ENCODE assay signal across 7 cellular contexts in the genomic region with DNA sequence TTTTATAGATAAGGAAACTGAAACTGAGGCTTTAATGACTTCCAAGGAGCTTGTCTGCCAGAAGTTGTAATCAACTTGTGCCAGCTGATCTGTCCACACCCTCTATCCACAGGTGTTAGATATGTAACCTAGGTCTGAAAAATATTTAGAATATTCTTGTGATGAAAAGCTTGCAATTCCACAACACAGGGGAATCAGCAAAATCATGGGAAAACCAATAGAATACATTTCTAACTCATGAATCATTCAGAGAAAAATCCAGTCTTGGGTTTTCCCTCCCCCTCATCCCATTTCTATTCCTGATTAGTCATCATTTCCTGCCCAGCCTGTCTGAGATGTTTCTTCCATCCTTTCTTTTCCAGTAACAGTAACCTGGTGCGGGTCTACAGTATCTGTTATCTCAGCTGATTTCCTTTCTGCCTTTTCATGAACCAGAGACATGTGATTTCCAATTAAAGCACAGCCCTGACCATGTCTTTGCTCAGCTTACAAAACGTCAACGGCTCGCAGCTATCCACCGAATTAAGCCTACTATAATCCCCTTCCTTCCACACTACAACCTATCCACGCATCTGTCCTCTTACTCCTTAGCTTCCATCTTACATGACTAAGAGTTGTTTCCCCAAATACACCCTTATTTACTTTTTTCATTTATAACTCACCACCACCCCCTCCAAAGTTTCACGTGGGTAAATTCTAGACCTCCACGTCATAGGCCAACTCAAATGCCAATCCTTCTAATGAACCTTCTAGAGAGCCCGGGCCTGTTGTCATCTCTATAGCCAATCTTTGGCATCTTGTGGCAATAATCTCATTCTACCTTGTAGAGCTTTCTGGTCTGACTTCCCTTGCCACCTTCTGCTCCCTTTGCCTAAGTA. TPM values are rescaled to one million over a fixed set of nuclear protein-coding genes. Genes with fewer than 3 reads are reported as not detected.
A peak's percentile ranks its signal among the peaks of the same experiment; 100 is the strongest.
DNase-seq lines count a peak whose midpoint lies in the region; TF ChIP-seq lines count a peak whose summit lies in the region.

No MANE protein-coding gene starts in this region.

- peaks cover 38% of the 10 kb centered on the region for H3K4me1 Mint-ChIP-seq in neural progenitor cell

- no peak for TF ChIP-seq CTCF in GM20000 (IDR thresholded peaks at IDR 0.05; ENCODE audit: extremely low read depth, missing control alignments)
- TF ChIP-seq CTCF in fibroblast of pulmonary artery (IDR thresholded peaks at IDR 0.05; ENCODE audit: low read length, missing control alignments): no peak
- no peak for TF ChIP-seq CTCF in neural progenitor cell (IDR thresholded peaks at IDR 0.05)

- peak overlapping the region; percentile 97 for H3K27ac ChIP-seq in HUES64 (ENCODE audit: low read depth, low read length)
- no peak overlapping the region for H3K27ac ChIP-seq in neural progenitor cell

- H3K4me3 Mint-ChIP-seq in neural progenitor cell: peak overlapping the region; percentile 92

- peak overlapping the region; percentile 81 for H3K4me2 ChIP-seq in neural progenitor cell

- H3K79me2 ChIP-seq in neural progenitor cell (ENCODE audit: low read depth): peaks cover 37% of the 10 kb centered on the region

- H3F3A ChIP-seq in neural progenitor cell (ENCODE audit: low read depth): peaks cover 26% of the 10 kb centered on the region

- no peaks in the 10 kb centered on the region for H3K9me3 ChIP-seq in HUES64 (ENCODE audit: insufficient read depth, low read depth, low read length)
- H3K9me3 ChIP-seq in neural progenitor cell (ENCODE audit: low read depth): no peaks in the 10 kb centered on the region

- H3K27me3 ChIP-seq in HUES64 (ENCODE audit: insufficient read depth, low read length) (no peaks in the 10 kb centered on the region), neural progenitor cell (peaks cover 4% of the 10 kb centered on the region)

- H2AFZ ChIP-seq in neural progenitor cell (replicated peaks): peak overlapping the region; percentile 92

- H3K27ac Mint-ChIP-seq in neural progenitor cell: peak overlapping the region; percentile 99

- H3K4me3 ChIP-seq in HUES64 (ENCODE audit: low read length): peak overlapping the region; percentile 99
- peak overlapping the region; percentile 91 for H3K4me3 ChIP-seq in fibroblast of pulmonary artery (replicated peaks; ENCODE audit: low read depth, low read length)
- H3K4me3 ChIP-seq in neural progenitor cell: peak overlapping the region; percentile 87

- peaks cover 2% of the 10 kb centered on the region for H3K36me3 Mint-ChIP-seq in neural progenitor cell

- H3K4me1 ChIP-seq in HUES64 (ENCODE audit: insufficient read depth, low read length) (peaks cover 38% of the 10 kb centered on the region), neural progenitor cell (peaks cover 13% of the 10 kb centered on the region)

- H4K20me1 ChIP-seq in neural progenitor cell (ENCODE audit: low read depth): peaks cover 21% of the 10 kb centered on the region

- H3K9me3 Mint-ChIP-seq in neural progenitor cell: no peaks in the 10 kb centered on the region

- H3K27me3 Mint-ChIP-seq in neural progenitor cell (ENCODE audit: insufficient read depth, low read depth): peaks cover 3% of the 10 kb centered on the region

- H3K36me3 ChIP-seq in HUES64 (ENCODE audit: insufficient read depth, low read length) (no peaks in the 10 kb centered on the region), neural progenitor cell (no peaks in the 10 kb centered on the region)

- peak; percentile 95 for DNase-seq in EL
- DNase-seq in GM20000 (ENCODE audit: low spot score): peak; percentile 43
- DNase-seq in activated CD4-positive, alpha-beta T cell treated with anti-CD3 and anti-CD28 coated beads, Interleukin-2, amount 50 U/mL, for 4 hours: peak; percentile 9 to 20
- peak; percentile 97 for DNase-seq in fibroblast of pulmonary artery (ENCODE audit: low read depth)
- no peak for DNase-seq in neural progenitor cell (ENCODE audit: low spot score)
- DNase-seq in ureter (ENCODE audit: low spot score): no peak

- WGBS in HUES64: 28% methylated on average over 9 of the region's 9 CpGs

- H3K9ac ChIP-seq in HUES64 (ENCODE audit: low read depth, low read length) (peak overlapping the region; percentile 97), neural progenitor cell (no peak overlapping the region)

RNA-seq across cellular contexts. Expression of gene NOCT, which starts 1.0 kb away (rescaled TPM):
- polyA plus RNA-seq in HUES64 (2013, experiment 1 of 2): 19.9 TPM
- polyA plus RNA-seq in HUES64 (2013, experiment 2 of 2): 18.6 TPM
- total RNA-seq in neural progenitor cell (ENCODE audit: low replicate concordance): 5.7 and 9.9 TPM in 2 replicates
- 4.8 TPM for total RNA-seq in ureter

Comparison
In these comparisons a context has a peak if more than half of its experiments do, and no peak if none do; other contexts are left out.
1. DNase-seq: peak in EL (single experiment), GM20000 (single experiment), activated CD4-positive, alpha-beta T cell treated with anti-CD3 and anti-CD28 coated beads, Interleukin-2, amount 50 U/mL, for 4 hours (2 of 2) and fibroblast of pulmonary artery (single experiment); none in neural progenitor cell (single experiment) and ureter (single experiment).
2. Peak in every context shown above with its lines, with median percentiles within 50 percentile points of each other: H3K4me3 ChIP-seq.